In genomic region chr11:125343732-125344131, GRCh38 we compare ENCODE assay signal across 14 cellular contexts.
DNase-seq lines count a peak whose midpoint lies in the region; ATAC-seq, FAIRE-seq and TF ChIP-seq lines count a peak whose summit lies in the region.
"Had no signal": no experiment of that assay in that cellular context is flagged by ENCODE, and none has a peak within 500 bp of the region (broad histone marks: within the 10 kb centered on the region; RNA-seq: fewer than 3 reads in every experiment).

No MANE protein-coding gene starts in this region.

- H3K9me2 ChIP-seq in GM23248 (ENCODE audit: insufficient read depth), result no peaks in the 10 kb centered on the region

- ATAC-seq in psoas muscle (no peak), GM18868 (IDR thresholded peaks at IDR 0.05; ENCODE audit: unreplicated experiment) (no peak), HG03460 (IDR thresholded peaks at IDR 0.05; ENCODE audit: unreplicated experiment) (no peak)
- ATAC-seq: left colon; naive thymus-derived CD4-positive, alpha-beta T cell had no signal

- H3K36me3 ChIP-seq in GM23248 (ENCODE audit: low read depth), result no peaks in the 10 kb centered on the region
- no peaks in the 10 kb centered on the region for H3K36me3 ChIP-seq in astrocyte (ENCODE audit: insufficient read depth, low read length)
- no peaks in the 10 kb centered on the region for H3K36me3 ChIP-seq in psoas muscle (ENCODE audit: insufficient read depth in 1 of 2, low read depth in 1 of 2)

- in situ Hi-C loops in GM23248 (cut with MboI), result loop anchor here (10.0 kb wide), 1 partner anchor 259 kb away; no protein-coding TSS in a partner anchor

- peaks cover 17% of the 10 kb centered on the region for H3F3A ChIP-seq in GM23248 (ENCODE audit: insufficient read depth)

- H4K20me1 ChIP-seq in GM23248 (ENCODE audit: insufficient read depth) (no peaks in the 10 kb centered on the region), astrocyte (ENCODE audit: insufficient read depth, low read length) (no peaks in the 10 kb centered on the region)

- H3K27ac Mint-ChIP-seq in astrocyte (ENCODE audit: unreplicated experiment), result peak overlapping the region; percentile 97
- H3K27ac Mint-ChIP-seq: IgD-negative memory B cell had no signal

- peak overlapping the region; percentile 65 for H3K4me3 Mint-ChIP-seq in astrocyte (ENCODE audit: unreplicated experiment)
- H3K4me3 Mint-ChIP-seq: IgD-negative memory B cell; naive thymus-derived CD4-positive, alpha-beta T cell had no signal

- WGBS in GM23248 (ENCODE audit: low coverage in 1 of 2, low lambda C conversion rate in 2 of 2, missing lambda C conversion rate in 2 of 2), 2 experiments, result 85 to 86% methylated on average over 12 of the region's 12 CpGs
- WGBS in psoas muscle, 3 donors, result 80 to 95% (median 81%) methylated on average over 12 of the region's 12 CpGs

- peaks cover 4% of the 10 kb centered on the region for H3K36me3 Mint-ChIP-seq in astrocyte (ENCODE audit: low read depth, unreplicated experiment)
- H3K36me3 Mint-ChIP-seq: naive thymus-derived CD4-positive, alpha-beta T cell had no signal

- TF ChIP-seq CTCF in astrocyte (IDR thresholded peaks at IDR 0.05; ENCODE audit: insufficient read depth, low read depth, low read length) (no peak), psoas muscle (IDR thresholded peaks at IDR 0.05) (no peak)

- H3K9ac ChIP-seq in GM23248, result no peak overlapping the region
- H3K9ac ChIP-seq in astrocyte (ENCODE audit: low read length), result peak overlapping the region; percentile 24

- H3K4me1 ChIP-seq in GM23248 (ENCODE audit: insufficient read depth) (peaks cover 7% of the 10 kb centered on the region), astrocyte (ENCODE audit: insufficient read depth, low read length) (peaks cover 40% of the 10 kb centered on the region), psoas muscle (peaks cover 40% of the 10 kb centered on the region)

- no peak overlapping the region for H2AFZ ChIP-seq in GM23248
- no peak overlapping the region for H2AFZ ChIP-seq in astrocyte (ENCODE audit: low read depth, low read length)

- H3K27me3 ChIP-seq in GM23248 (replicated peaks; ENCODE audit: insufficient read depth) (no peaks in the 10 kb centered on the region), astrocyte (ENCODE audit: insufficient read depth, low read length) (no peaks in the 10 kb centered on the region), psoas muscle (ENCODE audit: insufficient read depth in 3 of 3, low read length in 2 of 3) (no peaks in the 10 kb centered on the region)

- no peaks in the 10 kb centered on the region for H3K27me3 Mint-ChIP-seq in astrocyte (ENCODE audit: low read depth, unreplicated experiment)

- H3K4me1 Mint-ChIP-seq in astrocyte (ENCODE audit: low read depth, unreplicated experiment), result peaks cover 79% of the 10 kb centered on the region
- H3K4me1 Mint-ChIP-seq: IgD-negative memory B cell had no signal

- no peak overlapping the region for H3K27ac ChIP-seq in GM23248
- peak overlapping the region; percentile 23 for H3K27ac ChIP-seq in astrocyte (ENCODE audit: low read depth, low read length)
- peak overlapping the region; percentile 67 for H3K27ac ChIP-seq in psoas muscle
- H3K27ac ChIP-seq: VCaP had no signal

- intact Hi-C loops in psoas muscle (cut with DNase I), result loop anchor here (2.0 kb wide), 2 partner anchors 61 to 179 kb away; partner anchors contain the start of gene PKNOX2 (in 1 of the 2)

- FAIRE-seq in astrocyte (lab: Jason Lieb, UNC), result no peak

- no peaks in the 10 kb centered on the region for H3K9me3 Mint-ChIP-seq in astrocyte (ENCODE audit: unreplicated experiment)

- H3K4me2 ChIP-seq in GM23248 (ENCODE audit: unreplicated experiment) (no peak overlapping the region), astrocyte (ENCODE audit: low read length) (peak overlapping the region; percentile 35)

- peak; percentile 39 for DNase-seq in GM23248
- peak; percentile 38 for DNase-seq in astrocyte (ENCODE audit: low read depth)
- DNase-seq in iris pigment epithelial cell (ENCODE audit: low read depth), result peak; percentile 14
- DNase-seq in psoas muscle, result no peak
- no peak for DNase-seq in activated T-cell treated with anti-CD3 and anti-CD28 coated beads for 4 hours
- no peak for DNase-seq in NAMALWA (ENCODE audit: low spot score)
- DNase-seq: activated naive CD4-positive, alpha-beta T cell treated with Interleukin-2 at 50 U/mL for 16 hours; central memory CD4-positive, alpha-beta T cell; left colon; naive thymus-derived CD4-positive, alpha-beta T cell had no signal

- H3K79me2 ChIP-seq in GM23248 (ENCODE audit: insufficient read depth), result no peaks in the 10 kb centered on the region
- H3K79me2 ChIP-seq in astrocyte (ENCODE audit: insufficient read depth, low read length), result no peaks in the 10 kb centered on the region

- no peak overlapping the region for H3K4me3 ChIP-seq in GM23248
- H3K4me3 ChIP-seq in astrocyte (ENCODE audit: insufficient read depth, low read depth, low read length), result no peak overlapping the region
- H3K4me3 ChIP-seq in psoas muscle, result no peak overlapping the region

- no peaks in the 10 kb centered on the region for H3K9me3 ChIP-seq in GM23248 (ENCODE audit: low read depth)
- H3K9me3 ChIP-seq in astrocyte (ENCODE audit: insufficient read depth, low read depth, low read length), result no peaks in the 10 kb centered on the region
- H3K9me3 ChIP-seq in psoas muscle, result no peaks in the 10 kb centered on the region

Comparison
In these comparisons a context has a peak if more than half of its experiments do, and no peak if none do; other contexts are left out.
1. DNase-seq: peak in GM23248 (single experiment), astrocyte (single experiment) and iris pigment epithelial cell (single experiment); none in psoas muscle (0 of 2), activated T-cell treated with anti-CD3 and anti-CD28 coated beads for 4 hours (single experiment) and NAMALWA (single experiment).